In the genomic region with DNA sequence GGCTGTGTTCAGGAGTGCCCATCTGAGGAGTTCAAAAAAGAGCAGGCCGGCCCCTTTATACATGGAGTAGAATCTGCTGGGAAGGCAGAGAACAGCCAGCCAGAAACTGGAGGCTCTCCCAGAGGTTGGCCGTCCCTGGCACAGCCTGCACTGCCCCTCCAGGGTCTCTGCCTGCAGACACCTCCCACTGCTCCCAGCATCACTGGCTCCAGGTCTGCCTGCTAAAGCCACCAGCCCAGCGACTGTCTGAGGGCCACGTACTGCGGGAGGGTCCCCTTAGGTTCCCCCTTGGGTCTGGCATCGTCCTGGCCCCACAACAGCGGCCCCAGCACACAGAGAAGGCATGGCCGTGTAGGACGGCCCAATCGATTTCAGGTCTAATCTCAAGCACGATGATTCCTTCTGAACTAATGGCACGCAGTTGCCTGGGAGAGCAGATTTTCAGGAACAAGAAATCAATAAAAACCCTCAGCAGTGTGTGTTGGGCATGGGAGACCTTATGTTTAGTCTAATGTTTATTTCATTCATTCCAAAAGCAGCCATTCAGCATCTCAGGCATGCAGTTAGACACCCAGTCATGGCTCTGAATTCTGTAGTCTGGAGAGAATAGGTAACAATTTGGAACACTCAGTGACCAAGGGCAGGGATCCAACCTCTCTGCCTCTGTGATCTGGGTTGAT, we compare ENCODE assay signal across 11 cellular contexts.
"Had no signal": no experiment of that assay in that cellular context is flagged by ENCODE, and none has a peak within 500 bp of the region (broad histone marks: within the 10 kb centered on the region; RNA-seq: fewer than 3 reads in every experiment).

No MANE protein-coding gene starts in this region.

- H3K4me1 Mint-ChIP-seq: neural crest cell had no signal

- DNase-seq: activated CD4-positive, alpha-beta T cell treated with anti-CD3 and anti-CD28 coated beads for 1 hour; activated CD4-positive, alpha-beta T cell treated with anti-CD3 and anti-CD28 coated beads, Interleukin-2, amount 50 U/mL, for 48 hours; activated naive CD4-positive, alpha-beta T cell; left ventricle myocardium superior; mesendoderm; retina; stimulated activated CD4-positive, alpha-beta T cell treated with anti-CD3 and anti-CD28 coated beads, Interleukin-4, amount 100 ng/mL, for 24 hours had no signal

- H3K27ac ChIP-seq: parathyroid adenoma, stomach, thoracic aorta had no signal

- H3K4me3 Mint-ChIP-seq: neural crest cell had no signal

- H3K4me3 ChIP-seq: stomach, thoracic aorta had no signal

- H3K9me3 ChIP-seq: thoracic aorta had no signal

- H3K4me1 ChIP-seq: parathyroid adenoma had no signal

- H3K9me3 Mint-ChIP-seq: neural crest cell had no signal

- H3K36me3 ChIP-seq: stomach, thoracic aorta had no signal
